In genomic region chr5:10222326-10222725, GRCh38 we compare ENCODE assay signal across 17 cellular contexts. TPM values are rescaled to one million over a fixed set of nuclear protein-coding genes. Genes with fewer than 3 reads are reported as not detected.
DNase-seq lines count a peak whose midpoint lies in the region; ATAC-seq and TF ChIP-seq lines count a peak whose summit lies in the region.
"Had no signal": no experiment of that assay in that cellular context is flagged by ENCODE, and none has a peak within 500 bp of the region (broad histone marks: within the 10 kb centered on the region; RNA-seq: fewer than 3 reads in every experiment).

No MANE protein-coding gene starts in this region.

- TF ChIP-seq CTCF in fibroblast of pulmonary artery (IDR thresholded peaks at IDR 0.05; ENCODE audit: low read length, missing control alignments) (no peak), osteocyte (IDR thresholded peaks at IDR 0.05) (no peak)

- DNase-seq in EH (ENCODE audit: low read depth) (peak; percentile 56), amniotic epithelial cell (ENCODE audit: low read depth) (peak; percentile 5), fibroblast of pulmonary artery (ENCODE audit: low read depth) (peak; percentile 6), osteocyte (ENCODE audit: extremely low spot score, unreplicated experiment) (peak; percentile 65), NCI-H2107 treated with DMSO at 0.1 percent for 48 hours (lab: John Stamatoyannopoulos, UW; ENCODE audit: unreplicated experiment) (no peak)
- no peak for DNase-seq in activated CD8-positive, alpha-beta T cell treated with anti-CD3 and anti-CD28 coated beads, Interleukin-2, amount 10 ng/mL, durations not matched to agents 7 days and 5 days
- DNase-seq: CD4-positive, alpha-beta memory T cell; DMS53; NCI-H1105; NCI-H1694; NCI-H2081 treated with DMSO at 0.1 percent for 48 hours; NCI-H2227 treated with DMSO at 0.1 percent for 48 hours; NCI-H510A treated with DMSO at 0.1 percent for 48 hours; NCI-H774 had no signal

- H3K27me3 Mint-ChIP-seq in osteocyte (ENCODE audit: unreplicated experiment) = no peaks in the 10 kb centered on the region
- no peaks in the 10 kb centered on the region for H3K27me3 Mint-ChIP-seq in activated CD8-positive, alpha-beta T cell treated with anti-CD3 and anti-CD28 coated beads, Interleukin-2, amount 10 ng/mL, durations not matched to agents 7 days and 5 days (ENCODE audit: low read depth)
- H3K27me3 Mint-ChIP-seq: CD4-positive, alpha-beta memory T cell had no signal

- no peak overlapping the region for H3K4me3 ChIP-seq in fibroblast of pulmonary artery (replicated peaks; ENCODE audit: low read depth, low read length)

- ATAC-seq in activated CD8-positive, alpha-beta T cell treated with anti-CD3 and anti-CD28 coated beads, Interleukin-2, amount 10 ng/mL, durations not matched to agents 7 days and 5 days = no peak
- ATAC-seq in GM19463 (IDR thresholded peaks at IDR 0.05; ENCODE audit: unreplicated experiment) (no peak), GM18498 (IDR thresholded peaks at IDR 0.05; ENCODE audit: unreplicated experiment) (no peak)
- ATAC-seq: Right ventricle myocardium inferior had no signal

- H3K4me1 Mint-ChIP-seq in osteocyte (ENCODE audit: unreplicated experiment) = peaks cover 8% of the 10 kb centered on the region
- H3K4me1 Mint-ChIP-seq in activated CD8-positive, alpha-beta T cell treated with anti-CD3 and anti-CD28 coated beads, Interleukin-2, amount 10 ng/mL, durations not matched to agents 7 days and 5 days (ENCODE audit: low read depth) = no peaks in the 10 kb centered on the region
- H3K4me1 Mint-ChIP-seq: CD4-positive, alpha-beta memory T cell had no signal

- CTCF ChIA-PET in activated CD8-positive, alpha-beta T cell treated with anti-CD3 and anti-CD28 coated beads, Interleukin-2, amount 10 ng/mL, durations not matched to agents 7 days and 5 days (lab: Charles Lee) = no interaction called here

- peaks cover 8% of the 10 kb centered on the region for H3K9me3 Mint-ChIP-seq in osteocyte (ENCODE audit: unreplicated experiment)
- H3K9me3 Mint-ChIP-seq in activated CD8-positive, alpha-beta T cell treated with anti-CD3 and anti-CD28 coated beads, Interleukin-2, amount 10 ng/mL, durations not matched to agents 7 days and 5 days (ENCODE audit: insufficient read depth) = no peaks in the 10 kb centered on the region

- POLR2A ChIA-PET in activated CD8-positive, alpha-beta T cell treated with anti-CD3 and anti-CD28 coated beads, Interleukin-2, amount 10 ng/mL, durations not matched to agents 7 days and 5 days (lab: Charles Lee) = no interaction called here

- H3K36me3 Mint-ChIP-seq in osteocyte (ENCODE audit: unreplicated experiment) = peaks cover 18% of the 10 kb centered on the region
- H3K36me3 Mint-ChIP-seq in activated CD8-positive, alpha-beta T cell treated with anti-CD3 and anti-CD28 coated beads, Interleukin-2, amount 10 ng/mL, durations not matched to agents 7 days and 5 days (ENCODE audit: low read depth) = peaks cover 26% of the 10 kb centered on the region

- no peak overlapping the region for H3K27ac Mint-ChIP-seq in osteocyte (ENCODE audit: unreplicated experiment)
- no peak overlapping the region for H3K27ac Mint-ChIP-seq in activated CD8-positive, alpha-beta T cell treated with anti-CD3 and anti-CD28 coated beads, Interleukin-2, amount 10 ng/mL, durations not matched to agents 7 days and 5 days

- H3K4me3 Mint-ChIP-seq in osteocyte (ENCODE audit: unreplicated experiment) = no peak overlapping the region
- H3K4me3 Mint-ChIP-seq in activated CD8-positive, alpha-beta T cell treated with anti-CD3 and anti-CD28 coated beads, Interleukin-2, amount 10 ng/mL, durations not matched to agents 7 days and 5 days = no peak overlapping the region
- H3K4me3 Mint-ChIP-seq: CD4-positive, alpha-beta memory T cell had no signal

RNA-seq across cellular contexts. Expression of gene ATPSCKMT, which starts 27.4 kb away (rescaled TPM):
- 20.3 and 21.6 TPM in 2 replicates for total RNA-seq in osteocyte
- total RNA-seq in activated CD8-positive, alpha-beta T cell treated with anti-CD3 and anti-CD28 coated beads, Interleukin-2, amount 10 ng/mL, durations not matched to agents 7 days and 5 days = 10 to 100 TPM; 18.1 to 21.1 TPM

RNA-seq across cellular contexts. Expression of gene CCT5, which starts 27.8 kb away (rescaled TPM):
- total RNA-seq in osteocyte = 159 and 161 TPM in 2 replicates
- 100 to 1,000 TPM; 319 to 322 TPM for total RNA-seq in activated CD8-positive, alpha-beta T cell treated with anti-CD3 and anti-CD28 coated beads, Interleukin-2, amount 10 ng/mL, durations not matched to agents 7 days and 5 days

Comparison
In these comparisons a context has a peak if more than half of its experiments do, and no peak if none do; other contexts are left out.
1. DNase-seq: peak in EH (single experiment), amniotic epithelial cell (single experiment), fibroblast of pulmonary artery (single experiment) and osteocyte (single experiment); none in activated CD8-positive, alpha-beta T cell treated with anti-CD3 and anti-CD28 coated beads, Interleukin-2, amount 10 ng/mL, durations not matched to agents 7 days and 5 days (single experiment) and NCI-H2107 treated with DMSO at 0.1 percent for 48 hours (single experiment).